ENCODE assay signal across 9 cellular contexts in genomic region chr15:55281517-55282227, GRCh38. TPM values are rescaled to one million over a fixed set of nuclear protein-coding genes. Genes with fewer than 3 reads are reported as not detected.
DNase-seq lines count a peak whose midpoint lies in the region; ATAC-seq, FAIRE-seq and TF ChIP-seq lines count a peak whose summit lies in the region.
"Had no signal": no experiment of that assay in that cellular context is flagged by ENCODE, and none has a peak within 500 bp of the region (broad histone marks: within the 10 kb centered on the region; RNA-seq: fewer than 3 reads in every experiment).

No MANE protein-coding gene starts in this region.

- no peak overlapping the region for H4K5ac ChIP-seq in IMR-90 (ENCODE audit: low read depth, low read length)

- H3K4me2 ChIP-seq in IMR-90 (ENCODE audit: low read depth, low read length) = no peak overlapping the region

- peak overlapping the region; percentile 91 to 99 (median 97) for H3K27ac Mint-ChIP-seq in CD14-positive monocyte
- peak overlapping the region; percentile 17 for H3K27ac Mint-ChIP-seq in memory B cell

- in situ Hi-C loops in IMR-90 (cut with MboI; ENCODE audit: low sequenced_read_pairs) = loop anchor here (5.0 kb wide), 1 partner anchor 59 kb away; no protein-coding TSS in a partner anchor

- H2AFZ ChIP-seq in IMR-90 (replicated peaks; ENCODE audit: low read length, poor library complexity) = no peak overlapping the region

- peak overlapping the region; percentile 27 for H2BK5ac ChIP-seq in IMR-90 (ENCODE audit: low read depth, low read length, poor library complexity, severe bottlenecking)

- no peak overlapping the region for H2AK9ac ChIP-seq in IMR-90 (replicated peaks; ENCODE audit: low read depth, low read length, poor library complexity)

- H3K56ac ChIP-seq in IMR-90 (ENCODE audit: extremely low read depth, insufficient read depth, low read length) = no peak overlapping the region

- TF ChIP-seq RAD21 in IMR-90 (IDR thresholded peaks at IDR 0.05; ENCODE audit: low read length) = no peak

- CTCF ChIA-PET in IMR-90 (lab: Yijun Ruan, JAX) = interaction anchor here (0.9 kb wide), 1 partner anchor 69 kb away, joined by 3 read pairs; no protein-coding TSS in a partner anchor

- H2BK120ac ChIP-seq in IMR-90 (ENCODE audit: low read depth, low read length) = 0 out of 2 replicates have a peak overlapping the region, but pooled peaks have one; percentile 10

- no peak for TF ChIP-seq CTCF in CD14-positive monocyte (IDR thresholded peaks at IDR 0.05)
- no peak for TF ChIP-seq CTCF in IMR-90 (conservative IDR thresholded peaks at IDR 0.05; ENCODE audit: low read depth, low read length)
- TF ChIP-seq CTCF in ascending aorta (IDR thresholded peaks at IDR 0.05) = no peak

- POLR2A ChIA-PET in IMR-90 (lab: Charles Lee; ENCODE audit: unreplicated experiment) = no interaction called here

- intact Hi-C loops in CD14-positive monocyte (cut with micrococcal nuclease) (loop anchor here in 1 of 2 donors (2.0 kb wide), 1 partner anchor 15 kb away; no protein-coding TSS in a partner anchor), IMR-90 (cut with micrococcal nuclease) (no loop called here), ascending aorta (cut with DNase I) (no loop called here)

- TF ChIP-seq POLR2A in IMR-90 (IDR thresholded peaks at IDR 0.05; ENCODE audit: low read depth, low read length) = no peak

- H2BK20ac ChIP-seq in IMR-90 (ENCODE audit: low read depth, low read length) = no peak overlapping the region

- H3K4me1 Mint-ChIP-seq in CD14-positive monocyte (peaks cover 96% of the 10 kb centered on the region), memory B cell (peaks cover 32% of the 10 kb centered on the region)

- dilution Hi-C loops in IMR-90 (cut with HindIII; ENCODE audit: low sequenced_read_pairs, unreplicated experiment) = no loop called here

- H2BK15ac ChIP-seq in IMR-90 (ENCODE audit: low read depth, low read length) = no peak overlapping the region

- H3K9ac ChIP-seq in IMR-90 (ENCODE audit: low read depth, low read length) = no peak overlapping the region

- DNase-seq in CD14-positive monocyte (ENCODE audit: low spot score) (no peak), IMR-90 (no peak), ascending aorta (ENCODE audit: low spot score in 2 of 2) (no peak), memory B cell (ENCODE audit: low spot score in 2 of 2) (no peak), small intestine (no peak), NCI-H1436 treated with DMSO at 0.1 percent for 48 hours (lab: John Stamatoyannopoulos, UW) (no peak)

- no peak overlapping the region for H3K4me3 Mint-ChIP-seq in CD14-positive monocyte
- H3K4me3 Mint-ChIP-seq in memory B cell = no peak overlapping the region

- BruUV-seq in IMR-90 (replicated peaks; lab: Mats Ljungman, UMichigan) = no TSS peak

- peak overlapping the region; percentile 43; the same call in 1 of the 2 replicates for H3K18ac ChIP-seq in IMR-90 (ENCODE audit: low read depth, low read length)

- no peaks in the 10 kb centered on the region for H3K9me3 Mint-ChIP-seq in CD14-positive monocyte
- no peaks in the 10 kb centered on the region for H3K9me3 Mint-ChIP-seq in memory B cell

- H4K91ac ChIP-seq in IMR-90 (ENCODE audit: insufficient read depth, low read depth, low read length) = no peak overlapping the region

- no peaks in the 10 kb centered on the region for H3K27me3 ChIP-seq in IMR-90 (ENCODE audit: control insufficient read depth, insufficient read depth, low read length)
- no peaks in the 10 kb centered on the region for H3K27me3 ChIP-seq in ascending aorta
- no peaks in the 10 kb centered on the region for H3K27me3 ChIP-seq in small intestine (ENCODE audit: control insufficient read depth in 2 of 2, insufficient read depth in 2 of 2, low read length in 2 of 2)

- H3K23ac ChIP-seq in IMR-90 (ENCODE audit: low read depth, low read length) = no peak overlapping the region

- H3K36me3 Mint-ChIP-seq in CD14-positive monocyte (peaks cover 32 to 36% of the 10 kb centered on the region in 2 donors), memory B cell (peaks cover 1% of the 10 kb centered on the region)

- H3K36me3 ChIP-seq in IMR-90 (ENCODE audit: control insufficient read depth, insufficient read depth, low read length) (no peaks in the 10 kb centered on the region; the same call in 1 of the 2 replicates), ascending aorta (no peaks in the 10 kb centered on the region), small intestine (ENCODE audit: control insufficient read depth in 2 of 2, insufficient read depth in 2 of 2, low read length in 2 of 2) (no peaks in the 10 kb centered on the region)

- H3K4ac ChIP-seq in IMR-90 (ENCODE audit: low read depth, low read length) = peak overlapping the region; percentile 3; the same call in 1 of the 2 replicates

- peaks cover 22% of the 10 kb centered on the region for H3K9me1 ChIP-seq in IMR-90 (ENCODE audit: insufficient read depth, low read length)

- H3K27ac ChIP-seq in IMR-90 (ENCODE audit: insufficient read depth, low read length) = 0 out of 2 replicates have a peak overlapping the region, but pooled peaks have one; percentile 11
- peak overlapping the region; percentile 57 to 75 for H3K27ac ChIP-seq in ascending aorta
- no peak overlapping the region for H3K27ac ChIP-seq in small intestine (ENCODE audit: low read depth in 1 of 2, low read length in 1 of 2)

- no peak for FAIRE-seq in small intestine (lab: Jason Lieb, UNC)
- FAIRE-seq: endometrium had no signal

- H2AK5ac ChIP-seq in IMR-90 (ENCODE audit: low read depth, low read length) = peak overlapping the region; percentile 49; the same call in 1 of the 2 replicates

- ATAC-seq in IMR-90 (ENCODE audit: low read depth) = peak; percentile 33
- ATAC-seq in memory B cell (ENCODE audit: low read depth) = peak; percentile 44
- no peak for ATAC-seq in HG03432 (IDR thresholded peaks at IDR 0.05; ENCODE audit: unreplicated experiment)
- ATAC-seq in HG03342 (IDR thresholded peaks at IDR 0.05; ENCODE audit: unreplicated experiment) = no peak

- H3K9me3 ChIP-seq in IMR-90 (ENCODE audit: control insufficient read depth, insufficient read depth, low read length) = no peaks in the 10 kb centered on the region
- H3K9me3 ChIP-seq in ascending aorta = no peaks in the 10 kb centered on the region
- no peaks in the 10 kb centered on the region for H3K9me3 ChIP-seq in small intestine (ENCODE audit: control insufficient read depth, low read depth)

- peaks cover 22 to 61% of the 10 kb centered on the region in 2 experiments for H3K79me1 ChIP-seq in IMR-90 (ENCODE audit: low read depth in 1 of 2, low read length in 2 of 2)

- peaks cover 13% of the 10 kb centered on the region for H3K4me1 ChIP-seq in IMR-90 (ENCODE audit: control insufficient read depth, insufficient read depth, low read length)
- H3K4me1 ChIP-seq in ascending aorta = peaks cover 3 to 30% of the 10 kb centered on the region in 2 donors
- no peaks in the 10 kb centered on the region for H3K4me1 ChIP-seq in small intestine (ENCODE audit: control insufficient read depth in 2 of 2, insufficient read depth in 1 of 2, low read depth in 1 of 2, low read length in 1 of 2)

- 0 out of 2 replicates have a peak overlapping the region, but pooled peaks have one; percentile 49 for H3K14ac ChIP-seq in IMR-90 (replicated peaks; ENCODE audit: low read depth, low read length)

- H3K27me3 Mint-ChIP-seq in CD14-positive monocyte (ENCODE audit: low read depth in 3 of 3) = no peaks in the 10 kb centered on the region
- no peaks in the 10 kb centered on the region for H3K27me3 Mint-ChIP-seq in memory B cell

- peaks cover 16% of the 10 kb centered on the region; the same call in 1 of the 2 replicates for H4K20me1 ChIP-seq in IMR-90 (ENCODE audit: insufficient read depth, low read length)

- H3K4me3 ChIP-seq in IMR-90 (ENCODE audit: insufficient read depth, low read depth, low read length) = no peak overlapping the region
- H3K4me3 ChIP-seq in ascending aorta = no peak overlapping the region
- H3K4me3 ChIP-seq in small intestine (ENCODE audit: low read depth in 1 of 2, low read length in 2 of 2) = no peak overlapping the region

- H4K8ac ChIP-seq in IMR-90 (ENCODE audit: low read depth in 2 of 2, low read length in 2 of 2) = no peak overlapping the region

TF ChIP-seq in IMR-90, 13 proteins besides CTCF, POLR2A, EP300 and RAD21 (continues in another document):
- no peak for TF ChIP-seq BHLHE40 (IDR thresholded peaks at IDR 0.05; ENCODE audit: low read depth, low read length)
- TF ChIP-seq MAZ (IDR thresholded peaks at IDR 0.05; ENCODE audit: borderline replicate concordance, low read depth, low read length) = no peak
- TF ChIP-seq RCOR1 (IDR thresholded peaks at IDR 0.05; ENCODE audit: insufficient replicate concordance, low read length) = no peak
- TF ChIP-seq USF2 (IDR thresholded peaks at IDR 0.05; ENCODE audit: low read depth, low read length) = no peak

RNA-seq across cellular contexts. Expression of gene RAB27A, which starts 7.9 kb away (rescaled TPM):
- polyA plus RNA-seq in CD14-positive monocyte (100 to 1,000 TPM; 135 to 159 TPM), IMR-90 (2012; rRNA removed) (12.1 and 13.7 TPM in 2 replicates), small intestine (10 to 100 TPM; 24.8 to 52.3 (median 30.3) TPM)
- total RNA-seq in IMR-90 (2012; rRNA removed) (4.8 and 8.6 TPM in 2 replicates), ascending aorta (17.9 TPM)
- 2.6 and 9.4 TPM in 2 replicates for polyA plus RNA-seq in IMR-90 (2012; cell fraction: cytosol; rRNA removed)
- 1.7 and 10.6 TPM in 2 replicates for polyA plus RNA-seq in IMR-90 (2012; cell fraction: nucleus; rRNA removed; ENCODE audit: low replicate concordance)

RNA-seq across cellular contexts. Expression of gene PIGBOS1, which starts 37.3 kb away (rescaled TPM):
- polyA plus RNA-seq in CD14-positive monocyte = 10 to 100 TPM; 67.3 to 69.7 TPM
- total RNA-seq in IMR-90 (2012; rRNA removed) = 11.7 and 12.7 TPM in 2 replicates
- polyA plus RNA-seq in IMR-90 (2012; rRNA removed) = 11.7 and 12.1 TPM in 2 replicates
- polyA plus RNA-seq in IMR-90 (2012; cell fraction: cytosol; rRNA removed) = 16.6 and 26.3 TPM in 2 replicates
- polyA plus RNA-seq in IMR-90 (2012; cell fraction: nucleus; rRNA removed; ENCODE audit: low replicate concordance) = 2.0 and 5.7 TPM in 2 replicates
- total RNA-seq in ascending aorta = 4.7 TPM
- polyA plus RNA-seq in small intestine = 10 to 100 TPM; 18.8 to 23.2 (median 22.8) TPM

RNA-seq across cellular contexts. Expression of gene PIGB, which starts 37.4 kb away (rescaled TPM):
- polyA plus RNA-seq in CD14-positive monocyte = 10 to 100 TPM; 15.3 to 16.8 TPM
- total RNA-seq in IMR-90 (2012; rRNA removed) = 11.8 and 17.5 TPM in 2 replicates
- polyA plus RNA-seq in IMR-90 (2012; rRNA removed) = 8.0 and 9.2 TPM in 2 replicates
- polyA plus RNA-seq in IMR-90 (2012; cell fraction: cytosol; rRNA removed) = 2.2 and 2.9 TPM in 2 replicates
- 2.9 and 29.2 TPM in 2 replicates for polyA plus RNA-seq in IMR-90 (2012; cell fraction: nucleus; rRNA removed; ENCODE audit: low replicate concordance)
- 50.3 TPM for total RNA-seq in ascending aorta
- 10 to 100 TPM in 2 of 3 donors, 1 to 10 TPM in 1; 9.7 to 20.1 (median 11.5) TPM for polyA plus RNA-seq in small intestine

Comparison
In these comparisons a context has a peak if more than half of its experiments do, and no peak if none do; other contexts are left out.
1. ATAC-seq: peak in IMR-90 (single experiment) and memory B cell (single experiment); none in HG03432 (single experiment) and HG03342 (single experiment).
2. H3K27ac ChIP-seq: peak in IMR-90 (single experiment) and ascending aorta (2 of 2); none in small intestine (0 of 2).